In genomic region chr17:48611681-48612455, GRCh38 we compare ENCODE assay signal across 8 cellular contexts. TPM values are rescaled to one million over a fixed set of nuclear protein-coding genes. Genes with fewer than 3 reads are reported as not detected.
DNase-seq lines count a peak whose midpoint lies in the region; ATAC-seq and TF ChIP-seq lines count a peak whose summit lies in the region.

No MANE protein-coding gene starts in this region.

- no peaks in the 10 kb centered on the region for H3K9me3 ChIP-seq in MM.1S (replicated peaks; ENCODE audit: insufficient read depth, low read length)

- peak; percentile 51 for DNase-seq in DMS79 (lab: John Stamatoyannopoulos, UW)
- no peak for DNase-seq in MM.1S
- DNase-seq in activated naive CD8-positive, alpha-beta T cell treated with anti-CD3 and anti-CD28 coated beads for 36 hours, result no peak
- no peak for DNase-seq in HuH-7.5 (ENCODE audit: low spot score)

- peak overlapping the region; percentile 87 for H3K4me3 ChIP-seq in MM.1S (ENCODE audit: low read length)

- peaks cover 92% of the 10 kb centered on the region for H3K27me3 Mint-ChIP-seq in activated naive CD8-positive, alpha-beta T cell treated with anti-CD3 and anti-CD28 coated beads for 36 hours
- H3K27me3 Mint-ChIP-seq in nephron (ENCODE audit: low read depth), result peaks cover 78% of the 10 kb centered on the region

- peak overlapping the region; percentile 99 for H3K4me2 ChIP-seq in MM.1S (ENCODE audit: low read depth, low read length)

- no peaks in the 10 kb centered on the region for H3K36me3 ChIP-seq in MM.1S (replicated peaks; ENCODE audit: insufficient read depth, low read length)

- peaks cover 8% of the 10 kb centered on the region; the same call in 1 of the 2 replicates for H3K4me1 ChIP-seq in MM.1S (ENCODE audit: low read length)

- H3K9me2 ChIP-seq in MM.1S (replicated peaks; ENCODE audit: insufficient read depth, low read length), result no peaks in the 10 kb centered on the region

- no peaks in the 10 kb centered on the region for H3K36me3 Mint-ChIP-seq in activated naive CD8-positive, alpha-beta T cell treated with anti-CD3 and anti-CD28 coated beads for 36 hours
- peaks cover 12% of the 10 kb centered on the region for H3K36me3 Mint-ChIP-seq in nephron (ENCODE audit: low read depth)

- H3K79me2 ChIP-seq in MM.1S (ENCODE audit: low read length), result no peaks in the 10 kb centered on the region

- peak overlapping the region; percentile 98 for H2AFZ ChIP-seq in MM.1S (ENCODE audit: low read length)

- H3K9ac ChIP-seq in MM.1S (ENCODE audit: low read length), result peak overlapping the region; percentile 9; the same call in 1 of the 2 replicates

- TF ChIP-seq POLR2A in GM18505 (IDR thresholded peaks at IDR 0.05; ENCODE audit: borderline replicate concordance, extremely low read depth, insufficient read depth, insufficient read length), result no peak

- peak overlapping the region; percentile 89 for H3K4me3 Mint-ChIP-seq in activated naive CD8-positive, alpha-beta T cell treated with anti-CD3 and anti-CD28 coated beads for 36 hours
- peak overlapping the region; percentile 94 to 98 (median 94) for H3K4me3 Mint-ChIP-seq in nephron

- H3K27ac ChIP-seq in MM.1S (ENCODE audit: low read length), result no peak overlapping the region

- peaks cover 33% of the 10 kb centered on the region for H3K27me3 ChIP-seq in MM.1S (replicated peaks; ENCODE audit: insufficient read depth, low read length)

- H3K9me3 Mint-ChIP-seq in activated naive CD8-positive, alpha-beta T cell treated with anti-CD3 and anti-CD28 coated beads for 36 hours, result no peaks in the 10 kb centered on the region
- H3K9me3 Mint-ChIP-seq in nephron, result no peaks in the 10 kb centered on the region

- peaks cover 40% of the 10 kb centered on the region for H3K4me1 Mint-ChIP-seq in activated naive CD8-positive, alpha-beta T cell treated with anti-CD3 and anti-CD28 coated beads for 36 hours
- H3K4me1 Mint-ChIP-seq in nephron, result peaks cover 52% of the 10 kb centered on the region

- ATAC-seq in GM18505 (IDR thresholded peaks at IDR 0.05; ENCODE audit: unreplicated experiment), result no peak
- ATAC-seq in GM21576 (IDR thresholded peaks at IDR 0.05; ENCODE audit: unreplicated experiment), result no peak
- ATAC-seq in GM21367 (IDR thresholded peaks at IDR 0.05; ENCODE audit: unreplicated experiment), result no peak

- peaks cover 4% of the 10 kb centered on the region for H3F3A ChIP-seq in MM.1S (ENCODE audit: insufficient read depth, low read length)

- H4K20me1 ChIP-seq in MM.1S (ENCODE audit: insufficient read depth, low read length), result no peaks in the 10 kb centered on the region

- TF ChIP-seq CTCF in MM.1S (IDR thresholded peaks at IDR 0.05; ENCODE audit: low read length) (no peak), nephron (IDR thresholded peaks at IDR 0.05; ENCODE audit: unreplicated experiment in 3 of 3) (no peak)

- H3K27ac Mint-ChIP-seq in activated naive CD8-positive, alpha-beta T cell treated with anti-CD3 and anti-CD28 coated beads for 36 hours, result no peak overlapping the region
- H3K27ac Mint-ChIP-seq in nephron, result peak overlapping the region in 2 of 3 experiments; percentile 98 to 99

RNA-seq across cellular contexts. Expression of gene HOXB7, which starts 1.1 kb away (rescaled TPM):
- 1 to 10 TPM in 1 of 2 experiments, under 1 TPM in 1; 0.62 to 1.4 TPM for total RNA-seq in activated naive CD8-positive, alpha-beta T cell treated with anti-CD3 and anti-CD28 coated beads for 36 hours

RNA-seq across cellular contexts. Expression of gene HOXB8, which starts 3.2 kb away (rescaled TPM):
- total RNA-seq in activated naive CD8-positive, alpha-beta T cell treated with anti-CD3 and anti-CD28 coated beads for 36 hours, result not detected

RNA-seq across cellular contexts. Expression of gene HOXB6, which starts 7.1 kb away (rescaled TPM):
- not detected for total RNA-seq in activated naive CD8-positive, alpha-beta T cell treated with anti-CD3 and anti-CD28 coated beads for 36 hours

RNA-seq across cellular contexts. Expression of gene HOXB9, which starts 14.3 kb away (rescaled TPM):
- 1 to 10 TPM; 3.4 to 4.0 TPM for total RNA-seq in activated naive CD8-positive, alpha-beta T cell treated with anti-CD3 and anti-CD28 coated beads for 36 hours

RNA-seq across cellular contexts. Expression of gene HOXB5, which starts 18.3 kb away (rescaled TPM):
- total RNA-seq in activated naive CD8-positive, alpha-beta T cell treated with anti-CD3 and anti-CD28 coated beads for 36 hours, result not detected
